7 cellular contexts compared by ENCODE assay signal in the genomic region with DNA sequence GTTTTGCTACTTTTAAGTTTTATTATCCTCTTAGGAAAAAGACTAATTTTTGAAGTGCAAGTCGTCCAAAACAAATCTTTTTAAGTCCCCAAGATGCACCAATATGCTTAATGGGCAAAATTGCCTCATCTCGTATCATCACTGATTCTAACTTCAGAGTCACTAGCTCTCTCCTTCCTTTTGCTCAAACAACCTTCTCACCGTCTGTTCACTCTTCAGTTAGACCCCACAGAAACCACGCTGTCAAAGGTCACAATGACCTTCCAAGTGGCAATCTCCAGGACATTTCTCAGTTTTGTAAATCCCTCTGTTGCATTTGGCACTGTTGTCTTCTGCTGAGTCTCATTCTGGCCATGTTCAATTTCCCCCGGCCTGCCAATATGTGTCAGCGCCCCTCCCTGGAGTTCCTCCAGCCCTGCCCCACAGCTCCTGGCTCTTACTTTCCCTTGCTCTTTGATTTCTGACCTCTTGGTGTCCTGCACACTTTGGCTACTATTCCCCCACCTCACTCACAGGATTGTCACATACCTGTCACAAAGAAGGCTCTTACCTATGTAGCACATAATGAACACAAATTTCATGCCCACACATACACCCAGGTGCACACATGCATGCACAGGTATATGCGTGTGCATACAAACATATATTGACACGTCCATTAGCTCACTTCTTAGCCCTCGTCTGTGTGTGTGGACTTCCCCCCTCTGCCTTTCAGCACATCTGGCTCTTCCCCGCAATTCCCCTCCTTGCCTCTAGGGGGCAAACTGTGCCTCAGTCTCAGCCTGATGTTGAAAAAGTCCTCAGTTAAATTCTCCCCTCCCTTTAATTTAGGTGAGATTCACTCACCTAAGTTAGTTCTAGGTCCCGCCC.
DNase-seq lines count a peak whose midpoint lies in the region; ATAC-seq and TF ChIP-seq lines count a peak whose summit lies in the region.

No MANE protein-coding gene starts in this region.

- H3K79me2 ChIP-seq in fibroblast of lung (ENCODE audit: control insufficient read depth, insufficient read depth, low read length): no peaks in the 10 kb centered on the region

- no peak overlapping the region for H3K9ac ChIP-seq in fibroblast of lung (ENCODE audit: insufficient read depth, low read length)

- in situ Hi-C loops in GM13976 (cut with MboI; ENCODE audit: low sequenced_read_pairs, unreplicated experiment): no loop called here

- DNase-seq in GM13976 (ENCODE audit: low spot score) (peak; percentile 59), HFF-Myc (ENCODE audit: extremely low read depth, low read depth) (no peak), NCI-H146 treated with DMSO at 0.1 percent for 48 hours (lab: John Stamatoyannopoulos, UW; ENCODE audit: unreplicated experiment) (peak; percentile 4), fibroblast of lung (ENCODE audit: low read depth in 2 of 2) (no peak), psoas muscle (no peak), COR-L47 (lab: John Stamatoyannopoulos, UW) (no peak)
- DNase-seq in activated CD8-positive, alpha-beta memory T cell treated with anti-CD3 and anti-CD28 coated beads for 4 hours (ENCODE audit: low read depth in 2 of 2): peak; percentile 10 to 34

- H2AFZ ChIP-seq in fibroblast of lung (ENCODE audit: low read length): no peak overlapping the region

- H3K9me3 ChIP-seq in fibroblast of lung (ENCODE audit: control insufficient read depth, insufficient read depth, low read depth, low read length) (no peaks in the 10 kb centered on the region), psoas muscle (no peaks in the 10 kb centered on the region)

- intact Hi-C loops in psoas muscle (cut with DNase I): loop anchor here in 1 of 2 donors (5.0 kb wide), 1 partner anchor 356 kb away; no protein-coding TSS in a partner anchor

- H3K27ac ChIP-seq in fibroblast of lung (ENCODE audit: insufficient read depth, low read length) (no peak overlapping the region), psoas muscle (no peak overlapping the region)

- no peaks in the 10 kb centered on the region for H3K4me1 ChIP-seq in fibroblast of lung (ENCODE audit: control insufficient read depth, extremely low read depth, insufficient read depth, low read length)
- no peaks in the 10 kb centered on the region for H3K4me1 ChIP-seq in psoas muscle

- H3K27me3 ChIP-seq in fibroblast of lung (ENCODE audit: control insufficient read depth, insufficient read depth, low read length) (no peaks in the 10 kb centered on the region), psoas muscle (ENCODE audit: insufficient read depth in 3 of 3, low read length in 2 of 3) (no peaks in the 10 kb centered on the region)

- no peak overlapping the region for H3K4me2 ChIP-seq in fibroblast of lung (ENCODE audit: extremely low read depth, insufficient read depth, low read length)

- no peak for ATAC-seq in psoas muscle

- WGBS in psoas muscle, 3 donors: 53 to 62% (median 55%) methylated on average over 11 of the region's 11 CpGs

- no peaks in the 10 kb centered on the region for H3K36me3 ChIP-seq in fibroblast of lung (ENCODE audit: control insufficient read depth, insufficient read depth, low read length)
- no peaks in the 10 kb centered on the region for H3K36me3 ChIP-seq in psoas muscle (ENCODE audit: insufficient read depth in 1 of 2, low read depth in 1 of 2)

- H3K4me3 ChIP-seq in HFF-Myc (replicated peaks; ENCODE audit: low read depth, low read length): no peak overlapping the region
- no peak overlapping the region for H3K4me3 ChIP-seq in fibroblast of lung (replicated peaks in 1 of 4; ENCODE audit: control extremely low read depth in 1 of 4, insufficient read depth in 1 of 4, low read depth in 3 of 4, low read length in 4 of 4)
- no peak overlapping the region for H3K4me3 ChIP-seq in psoas muscle

- no peaks in the 10 kb centered on the region for H4K20me1 ChIP-seq in fibroblast of lung (ENCODE audit: control insufficient read depth, extremely low read depth, insufficient read depth, low read length)

- TF ChIP-seq CTCF in GM13976 (IDR thresholded peaks at IDR 0.05; ENCODE audit: borderline replicate concordance, control extremely low read depth, extremely low read depth, insufficient read depth, missing control alignments) (peak; percentile 86), HFF-Myc (IDR thresholded peaks at IDR 0.05; ENCODE audit: low read depth, low read length, missing control alignments) (peak; percentile 96), fibroblast of lung (conservative IDR thresholded peaks at IDR 0.05 in 1 of 2, IDR thresholded peaks at IDR 0.05 in 1 of 2; ENCODE audit: low read depth in 1 of 2, low read length in 2 of 2) (peak; percentile 52 to 75), psoas muscle (IDR thresholded peaks at IDR 0.05) (peak; percentile 56)

Comparison
In these comparisons a context has a peak if more than half of its experiments do, and no peak if none do; other contexts are left out.
1. DNase-seq: peak in GM13976 (single experiment), NCI-H146 treated with DMSO at 0.1 percent for 48 hours (single experiment) and activated CD8-positive, alpha-beta memory T cell treated with anti-CD3 and anti-CD28 coated beads for 4 hours (2 of 2); none in HFF-Myc (single experiment), fibroblast of lung (0 of 2), psoas muscle (0 of 2) and COR-L47 (single experiment).
2. Peak in every context shown above with its lines, with median percentiles within 50 percentile points of each other: CTCF ChIP-seq.